In genomic region chr5:55176176-55176818, GRCh38 we compare ENCODE assay signal across 8 cellular contexts. TPM values are rescaled to one million over a fixed set of nuclear protein-coding genes. Genes with fewer than 3 reads are reported as not detected.
DNase-seq lines count a peak whose midpoint lies in the region; ATAC-seq and TF ChIP-seq lines count a peak whose summit lies in the region.

No MANE protein-coding gene starts in this region.

- no peak for ATAC-seq in HG03159 (IDR thresholded peaks at IDR 0.05; ENCODE audit: unreplicated experiment)
- ATAC-seq in HG03097 (IDR thresholded peaks at IDR 0.05; ENCODE audit: low FRiP score, unreplicated experiment) = no peak

- DNase-seq in EL = peak; percentile 75
- peak; percentile 23 for DNase-seq in NCI-H1092 (lab: John Stamatoyannopoulos, UW)
- DNase-seq in erythroblast (lab: John Stamatoyannopoulos, UW) = peak; percentile 70 to 72
- DNase-seq in NCI-H446 (lab: John Stamatoyannopoulos, UW) = no peak

- TF ChIP-seq CTCF in WI38 (IDR thresholded peaks at IDR 0.05; ENCODE audit: low read depth, low read length) (0 out of 2 replicates have a peak, but pooled peaks have one; percentile 6), neural cell (IDR thresholded peaks at IDR 0.05; ENCODE audit: poor library complexity, severe bottlenecking) (peak; percentile 48)

- H3K9me2 ChIP-seq in neural cell (ENCODE audit: insufficient read depth, low read length) = no peaks in the 10 kb centered on the region

- no peak for TF ChIP-seq EP300 in neural cell (conservative IDR thresholded peaks at IDR 0.05; ENCODE audit: poor library complexity, severe bottlenecking)

- H3K79me2 ChIP-seq in neural cell (replicated peaks; ENCODE audit: insufficient read depth, low read length) = no peaks in the 10 kb centered on the region

- H3K36me3 ChIP-seq in neural cell (ENCODE audit: insufficient read depth, low read length) = no peaks in the 10 kb centered on the region

- H2AFZ ChIP-seq in neural cell (ENCODE audit: low read depth, low read length) = no peak overlapping the region

- H3K4me3 ChIP-seq in WI38 (ENCODE audit: low read depth, low read length) (peak overlapping the region; percentile 54), neural cell (ENCODE audit: low read length) (peak overlapping the region; percentile 61)

- H3K4me2 ChIP-seq in neural cell (ENCODE audit: low read length) = peak overlapping the region; percentile 50

- TF ChIP-seq POLR2A in erythroblast (IDR thresholded peaks at IDR 0.05; ENCODE audit: low read length) = no peak

- H3K27ac ChIP-seq in neural cell (ENCODE audit: low read length) = no peak overlapping the region

- H3K9ac ChIP-seq in neural cell (ENCODE audit: low read length) = no peak overlapping the region

- H3K9me3 ChIP-seq in neural cell (ENCODE audit: low read length) = no peaks in the 10 kb centered on the region

- no peaks in the 10 kb centered on the region for H4K20me1 ChIP-seq in neural cell (ENCODE audit: insufficient read depth)

- peaks cover 70% of the 10 kb centered on the region for H3K27me3 ChIP-seq in neural cell (ENCODE audit: insufficient read depth, low read depth, low read length)

- H3F3A ChIP-seq in neural cell (ENCODE audit: insufficient read depth, low read length, poor library complexity, severe bottlenecking) = no peaks in the 10 kb centered on the region

- no peak for TF ChIP-seq RAD21 in neural cell (conservative IDR thresholded peaks at IDR 0.05)

TF ChIP-seq in neural cell, 6 proteins besides CTCF, POLR2A, EP300 and RAD21:
- TF ChIP-seq TAF1 (IDR thresholded peaks at IDR 0.05; ENCODE audit: low read depth) (no peak), MXI1 (conservative IDR thresholded peaks at IDR 0.05; ENCODE audit: poor library complexity, severe bottlenecking) (peak; percentile 24)

RNA-seq across cellular contexts. Expression of gene CDC20B, which starts 3.3 kb away (rescaled TPM):
- polyA plus RNA-seq in neural cell = 0.28 TPM in 1 of 2 replicates, not detected in the other
- not detected in 2 replicates for polyA minus RNA-seq in neural cell

RNA-seq across cellular contexts. Expression of gene GPX8, which starts 16.3 kb away (rescaled TPM):
- polyA plus RNA-seq in neural cell = 0.20 and 1.2 TPM in 2 replicates
- 1.5 and 2.9 TPM in 2 replicates for polyA minus RNA-seq in neural cell

RNA-seq across cellular contexts. Expression of gene MCIDAS, which starts 50.8 kb away (rescaled TPM):
- polyA plus RNA-seq in neural cell = not detected in 2 replicates
- not detected in 2 replicates for polyA minus RNA-seq in neural cell

RNA-seq across cellular contexts. Expression of gene CCNO, which starts 57.1 kb away (rescaled TPM):
- 0.16 TPM in 1 of 2 replicates, not detected in the other for polyA plus RNA-seq in neural cell
- not detected in 2 replicates for polyA minus RNA-seq in neural cell

Comparison
In these comparisons a context has a peak if more than half of its experiments do, and no peak if none do; other contexts are left out.
1. DNase-seq: peak in EL (single experiment), NCI-H1092 (single experiment) and erythroblast (2 of 2); none in NCI-H446 (0 of 2).